8 cellular contexts compared by ENCODE assay signal in genomic region chr19:38319421-38320258, GRCh38. TPM values are rescaled to one million over a fixed set of nuclear protein-coding genes. Genes with fewer than 3 reads are reported as not detected.
DNase-seq lines count a peak whose midpoint lies in the region; ATAC-seq, FAIRE-seq and TF ChIP-seq lines count a peak whose summit lies in the region.

Gene KCNK6 (plus strand): TSS chr19:38319845. CDS start chr19:38319951, 106 bp downstream.

- ATAC-seq in activated naive CD8-positive, alpha-beta T cell treated with anti-CD3 and anti-CD28 coated beads, Interleukin-2, amount 50 U/mL, for 24 hours, result peak; percentile 6
- ATAC-seq in HG03135 (IDR thresholded peaks at IDR 0.05; ENCODE audit: unreplicated experiment), result no peak

- H3K27ac ChIP-seq in RWPE1, result peak within 1 kb of the TSS; percentile 91
- peak within 1 kb of the TSS; percentile 50 for H3K27ac ChIP-seq in hepatocyte
- peak within 1 kb of the TSS; percentile 78 to 98 (median 91) for H3K27ac ChIP-seq in sigmoid colon

- H3K9me3 Mint-ChIP-seq in activated naive CD8-positive, alpha-beta T cell treated with anti-CD3 and anti-CD28 coated beads, Interleukin-2, amount 50 U/mL, for 24 hours, result no peaks in the 10 kb centered on the region

- H3K36me3 Mint-ChIP-seq in activated naive CD8-positive, alpha-beta T cell treated with anti-CD3 and anti-CD28 coated beads, Interleukin-2, amount 50 U/mL, for 24 hours (ENCODE audit: low read depth), result no peaks in the 10 kb centered on the region

- peak within 1 kb of the TSS; percentile 100 for H3K4me2 ChIP-seq in hepatocyte

- DNase-seq in RWPE1 (ENCODE audit: low spot score) (no peak), hepatocyte (ENCODE audit: low spot score) (peak; percentile 63), sigmoid colon (no peak), inferior parietal cortex (ENCODE audit: extremely low spot score) (no peak), GM19239 (ENCODE audit: insufficient read length, low spot score) (no peak)
- peak; percentile 62 for DNase-seq in activated naive CD8-positive, alpha-beta T cell treated with anti-CD3 and anti-CD28 coated beads, Interleukin-2, amount 50 U/mL, for 24 hours

- H3K27me3 Mint-ChIP-seq in activated naive CD8-positive, alpha-beta T cell treated with anti-CD3 and anti-CD28 coated beads, Interleukin-2, amount 50 U/mL, for 24 hours, result peaks cover 1% of the 10 kb centered on the region

- no peak for FAIRE-seq in GM19239 (lab: Jason Lieb, UNC)

- H3K36me3 ChIP-seq in hepatocyte (replicated peaks; ENCODE audit: insufficient read depth, low read depth) (no peaks in the 10 kb centered on the region), sigmoid colon (peaks cover 0 to 5% (median 0%) of the 10 kb centered on the region in 4 donors)

- peaks cover 3% of the 10 kb centered on the region for H3K79me2 ChIP-seq in hepatocyte

- H4K20me1 ChIP-seq in hepatocyte (ENCODE audit: insufficient read depth, poor library complexity, severe bottlenecking), result no peaks in the 10 kb centered on the region

- no peaks in the 10 kb centered on the region for H3K9me2 ChIP-seq in hepatocyte (replicated peaks; ENCODE audit: insufficient read depth)

- peak within 1 kb of the TSS; percentile 81 for H3K4me3 Mint-ChIP-seq in activated naive CD8-positive, alpha-beta T cell treated with anti-CD3 and anti-CD28 coated beads, Interleukin-2, amount 50 U/mL, for 24 hours

- peak within 1 kb of the TSS; percentile 45 for H3K4me3 ChIP-seq in GM12875 (ENCODE audit: low read depth, low read length)
- peak within 1 kb of the TSS; percentile 69 for H3K4me3 ChIP-seq in hepatocyte
- H3K4me3 ChIP-seq in sigmoid colon, result peak within 1 kb of the TSS; percentile 55 to 96 (median 64)

- POLR2A ChIA-PET in RWPE1 (lab: Yijun Ruan, JAX; ENCODE audit: low non-redundant PET), result interaction anchor here (0.7 to 1.5 kb wide), 2 partner anchors 16 to 69 kb away, joined by 4 to 9 read pairs; partner anchors contain the start of gene C19orf33

- TF ChIP-seq CTCF in GM12875 (IDR thresholded peaks at IDR 0.05; ENCODE audit: borderline replicate concordance, insufficient read depth, low read depth, low read length) (no peak), RWPE1 (conservative IDR thresholded peaks at IDR 0.05; ENCODE audit: low read depth) (no peak), hepatocyte (IDR thresholded peaks at IDR 0.05; ENCODE audit: poor library complexity) (no peak), sigmoid colon (IDR thresholded peaks at IDR 0.05) (no peak)

- no peak for TF ChIP-seq EP300 in sigmoid colon (IDR thresholded peaks at IDR 0.05)

- CTCF ChIA-PET in RWPE1 (lab: Yijun Ruan, JAX), result interaction anchor here (0.6 to 1.0 kb wide), 3 partner anchors 13 to 121 kb away, joined by 3 to 4 read pairs (median 3); no protein-coding TSS in a partner anchor

- H3K27me3 ChIP-seq in hepatocyte, result peaks cover 17% of the 10 kb centered on the region
- no peaks in the 10 kb centered on the region for H3K27me3 ChIP-seq in sigmoid colon

- peak within 1 kb of the TSS; percentile 46 for H3K27ac Mint-ChIP-seq in activated naive CD8-positive, alpha-beta T cell treated with anti-CD3 and anti-CD28 coated beads, Interleukin-2, amount 50 U/mL, for 24 hours

- peak; percentile 26 to 29 for TF ChIP-seq POLR2A in sigmoid colon (IDR thresholded peaks at IDR 0.05)

- intact Hi-C loops in sigmoid colon (cut with DNase I), result no loop called here

- H3K4me1 Mint-ChIP-seq in activated naive CD8-positive, alpha-beta T cell treated with anti-CD3 and anti-CD28 coated beads, Interleukin-2, amount 50 U/mL, for 24 hours, result peaks cover 48% of the 10 kb centered on the region

- H3K9me3 ChIP-seq in hepatocyte (ENCODE audit: low read depth) (no peaks in the 10 kb centered on the region), sigmoid colon (no peaks in the 10 kb centered on the region)

- H2AFZ ChIP-seq in hepatocyte, result peak within 1 kb of the TSS; percentile 86

- H3K4me1 ChIP-seq in hepatocyte (ENCODE audit: insufficient read depth) (no peaks in the 10 kb centered on the region), sigmoid colon (peaks cover 0 to 72% (median 65%) of the 10 kb centered on the region in 4 donors)

- WGBS in hepatocyte (ENCODE audit: low lambda C conversion rate, missing lambda C conversion rate), result 4% methylated on average over 57 of the region's 76 CpGs
- WGBS in sigmoid colon, 2 donors, result 2 to 4% methylated on average over 76 of the region's 76 CpGs

RNA-seq across cellular contexts. Expression of gene KCNK6, which starts in this region (rescaled TPM):
- total RNA-seq in hepatocyte, result 7.1 and 9.0 TPM in 2 replicates
- 16.0 and 21.5 TPM in 2 replicates for polyA plus RNA-seq in hepatocyte
- total RNA-seq in sigmoid colon, result 10 to 100 TPM in 3 of 4 donors, 1 to 10 TPM in 1; 6.6 to 24.6 (median 14.2) TPM
- polyA plus RNA-seq in sigmoid colon, result 10 to 100 TPM in 1 of 3 donors, 1 to 10 TPM in 2; 5.4 to 20.6 (median 6.0) TPM

Comparison
In these comparisons a context has a peak if more than half of its experiments do, and no peak if none do; other contexts are left out.
1. DNase-seq: peak in activated naive CD8-positive, alpha-beta T cell treated with anti-CD3 and anti-CD28 coated beads, Interleukin-2, amount 50 U/mL, for 24 hours (single experiment) and hepatocyte (single experiment); none in RWPE1 (single experiment), sigmoid colon (single experiment), inferior parietal cortex (single experiment) and GM19239 (single experiment).
2. Peak in every context shown above with its lines, with median percentiles within 50 percentile points of each other: H3K4me3 ChIP-seq and H3K27ac ChIP-seq.